27 cellular contexts compared by ENCODE assay signal in the genomic region with DNA sequence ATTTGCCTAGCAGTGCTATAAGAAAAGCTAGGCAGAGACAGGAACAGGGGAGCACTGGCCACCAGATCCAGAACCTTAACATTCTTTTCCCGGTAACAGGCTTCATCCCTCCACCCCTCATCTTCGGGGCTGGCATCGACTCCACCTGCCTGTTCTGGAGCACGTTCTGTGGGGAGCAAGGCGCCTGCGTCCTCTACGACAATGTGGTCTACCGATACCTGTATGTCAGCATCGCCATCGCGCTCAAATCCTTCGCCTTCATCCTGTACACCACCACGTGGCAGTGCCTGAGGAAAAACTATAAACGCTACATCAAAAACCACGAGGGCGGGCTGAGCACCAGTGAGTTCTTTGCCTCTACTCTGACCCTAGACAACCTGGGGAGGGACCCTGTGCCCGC.
"Had no signal": no experiment of that assay in that cellular context is flagged by ENCODE, and none has a peak within 500 bp of the region (broad histone marks: within the 10 kb centered on the region; RNA-seq: fewer than 3 reads in every experiment).

No MANE protein-coding gene starts in this region.

- H3K27me3 ChIP-seq: neutrophil, pancreas, right lobe of liver, tibial nerve, upper lobe of left lung had no signal

- DNase-seq: cortex of kidney; effector memory CD8-positive, alpha-beta T cell; hypothalamus; immature natural killer cell; left ventricle myocardium superior; lower lobe of right lung; mucosa of descending colon; naive B cell; pancreas; retina; right lobe of liver; small intestine; stimulated activated CD4-positive, alpha-beta T cell treated with anti-CD3 and anti-CD28 coated beads, Interleukin-15, amount 100 ng/mL, for 24 hours; stimulated activated CD4-positive, alpha-beta T cell treated with anti-CD3 and anti-CD28 coated beads, Interleukin-2, amount 100 ng/mL, for 48 hours; stimulated activated naive B cell treated with anti-CD40 and anti-IgM and Interleukin-4, amounts not matched to agents 10 μg/mL and 1 μg/mL and 100 μg/mL, for 72 hours had no signal

- H3K36me3 Mint-ChIP-seq: memory B cell; mesothelial cell of epicardium; naive B cell; natural killer cell treated with Interleukin-12 subunit alpha and Interleukin-12 subunit beta and Interleukin-15 and Interleukin-18, amount 100 ng/mL, for 72 hours had no signal

- H3K9me3 Mint-ChIP-seq: effector memory CD8-positive, alpha-beta T cell; immature natural killer cell; memory B cell; mesothelial cell of epicardium; naive B cell; natural killer cell treated with Interleukin-12 subunit alpha and Interleukin-12 subunit beta and Interleukin-15 and Interleukin-18, amount 100 ng/mL, for 72 hours; stimulated activated naive B cell treated with anti-CD40 and anti-IgM and Interleukin-4, amounts not matched to agents 10 μg/mL and 1 μg/mL and 100 μg/mL, for 72 hours; stimulated activated naive CD8-positive, alpha-beta T cell treated with anti-CD3 and anti-CD28 coated beads, Interleukin-15, Interleukin-2, amounts not matched to agents 100 ng/mL and 50 ng/mL, for 24 hours had no signal

- H3K27ac Mint-ChIP-seq: effector memory CD8-positive, alpha-beta T cell; immature natural killer cell; memory B cell; natural killer cell treated with Interleukin-12 subunit alpha and Interleukin-12 subunit beta and Interleukin-15 and Interleukin-18, amount 100 ng/mL, for 72 hours; stimulated activated naive B cell treated with anti-CD40 and anti-IgM and Interleukin-4, amounts not matched to agents 10 μg/mL and 1 μg/mL and 100 μg/mL, for 72 hours; stimulated activated naive CD8-positive, alpha-beta T cell treated with anti-CD3 and anti-CD28 coated beads, Interleukin-15, Interleukin-2, amounts not matched to agents 100 ng/mL and 50 ng/mL, for 24 hours had no signal

- H3K4me3 ChIP-seq: lower lobe of right lung, mucosa of descending colon, pancreas, right lobe of liver, thoracic aorta, tibial nerve, upper lobe of left lung had no signal

- H3K4me1 ChIP-seq: lower lobe of right lung, pancreas, tibial nerve, upper lobe of left lung had no signal

- H3K9me3 ChIP-seq: lower lobe of right lung, mucosa of descending colon, neutrophil, pancreas, right lobe of liver, thoracic aorta, tibial nerve, upper lobe of left lung had no signal

- ATAC-seq: effector memory CD8-positive, alpha-beta T cell; left ventricle myocardium superior; lower lobe of right lung; mucosa of descending colon; natural killer cell treated with Interleukin-12 subunit alpha and Interleukin-12 subunit beta and Interleukin-15 and Interleukin-18, amount 100 ng/mL, for 72 hours; pancreas; right lobe of liver; stimulated activated naive B cell treated with anti-CD40 and anti-IgM and Interleukin-4, amounts not matched to agents 10 μg/mL and 1 μg/mL and 100 μg/mL, for 72 hours had no signal

- H3K4me3 Mint-ChIP-seq: effector memory CD8-positive, alpha-beta T cell; immature natural killer cell; mesothelial cell of epicardium; naive B cell; natural killer cell treated with Interleukin-12 subunit alpha and Interleukin-12 subunit beta and Interleukin-15 and Interleukin-18, amount 100 ng/mL, for 72 hours; stimulated activated naive B cell treated with anti-CD40 and anti-IgM and Interleukin-4, amounts not matched to agents 10 μg/mL and 1 μg/mL and 100 μg/mL, for 72 hours; stimulated activated naive CD8-positive, alpha-beta T cell treated with anti-CD3 and anti-CD28 coated beads, Interleukin-15, Interleukin-2, amounts not matched to agents 100 ng/mL and 50 ng/mL, for 24 hours had no signal

- H3K27me3 Mint-ChIP-seq: effector memory CD8-positive, alpha-beta T cell; memory B cell; naive B cell; natural killer cell treated with Interleukin-12 subunit alpha and Interleukin-12 subunit beta and Interleukin-15 and Interleukin-18, amount 100 ng/mL, for 72 hours; stimulated activated naive B cell treated with anti-CD40 and anti-IgM and Interleukin-4, amounts not matched to agents 10 μg/mL and 1 μg/mL and 100 μg/mL, for 72 hours; stimulated activated naive CD8-positive, alpha-beta T cell treated with anti-CD3 and anti-CD28 coated beads, Interleukin-15, Interleukin-2, amounts not matched to agents 100 ng/mL and 50 ng/mL, for 24 hours had no signal

- H3K36me3 ChIP-seq: pancreas, right lobe of liver, thoracic aorta had no signal

- H3K27ac ChIP-seq: lower lobe of right lung, neutrophil, pancreas, right lobe of liver, thoracic aorta, tibial nerve, upper lobe of left lung had no signal

- FAIRE-seq: endometrium, frontal cortex, keratinocyte, pancreas, small intestine, urothelium cell line had no signal
